ENCODE assay signal across 36 cellular contexts in the genomic region with DNA sequence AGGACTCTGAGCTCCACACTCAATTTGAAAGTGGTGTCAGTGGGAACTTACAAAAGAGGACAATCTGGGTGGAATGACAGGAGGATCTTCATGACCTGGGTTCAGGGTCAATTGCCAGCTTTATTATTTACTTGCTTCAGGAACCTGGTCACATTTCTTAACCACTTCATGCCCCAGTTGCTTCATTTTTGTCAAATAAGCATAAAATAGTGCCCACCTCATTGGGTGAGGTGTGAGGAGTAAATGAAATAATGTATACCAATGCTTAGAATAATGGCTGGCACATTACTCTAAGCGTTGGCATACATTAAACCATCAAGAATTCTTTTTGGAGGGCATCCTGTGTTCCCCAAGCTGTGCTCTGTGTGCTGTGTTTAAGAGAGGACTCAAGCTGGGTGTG. TPM values are rescaled to one million over a fixed set of nuclear protein-coding genes. Genes with fewer than 3 reads are reported as not detected.
"Had no signal": no experiment of that assay in that cellular context is flagged by ENCODE, and none has a peak within 500 bp of the region (broad histone marks: within the 10 kb centered on the region; RNA-seq: fewer than 3 reads in every experiment).

No MANE protein-coding gene starts in this region.

- H3K4me1 ChIP-seq: neural progenitor cell, psoas muscle, spleen, stomach, thyroid gland, tibial nerve, upper lobe of left lung, vagina had no signal

- H3K79me2 ChIP-seq: parathyroid adenoma had no signal

- H3K4me3 Mint-ChIP-seq: naive thymus-derived CD4-positive, alpha-beta T cell; natural killer cell; nephron; neural progenitor cell; stimulated activated memory B cell treated with anti-CD40 and anti-IgM and Interleukin-4, amounts not matched to agents 10 μg/mL and 1 μg/mL and 100 μg/mL, for 72 hours had no signal

- H3K4me3 ChIP-seq: neural progenitor cell, ovary, psoas muscle, skin epidermis, smooth muscle cell, spleen, stomach, thoracic aorta, thyroid gland, tibial nerve, upper lobe of left lung, vagina had no signal

- H3K9me3 ChIP-seq: ovary, psoas muscle, spleen, stomach, thoracic aorta, thyroid gland, tibial nerve, upper lobe of left lung, vagina had no signal

- H3K27ac ChIP-seq: neural progenitor cell, ovary, parathyroid adenoma, psoas muscle, skin epidermis, spleen, stomach, thoracic aorta, thyroid gland, tibial nerve, upper lobe of left lung, vagina had no signal

- H3K4me2 ChIP-seq: neural progenitor cell, smooth muscle cell had no signal

- H3K4me1 Mint-ChIP-seq: nephron; neural progenitor cell; stimulated activated memory B cell treated with anti-CD40 and anti-IgM and Interleukin-4, amounts not matched to agents 10 μg/mL and 1 μg/mL and 100 μg/mL, for 72 hours had no signal

- H3K9me3 Mint-ChIP-seq: natural killer cell; nephron; neural progenitor cell; stimulated activated memory B cell treated with anti-CD40 and anti-IgM and Interleukin-4, amounts not matched to agents 10 μg/mL and 1 μg/mL and 100 μg/mL, for 72 hours had no signal

- H3K36me3 Mint-ChIP-seq: naive thymus-derived CD4-positive, alpha-beta T cell; natural killer cell; neural progenitor cell; stimulated activated memory B cell treated with anti-CD40 and anti-IgM and Interleukin-4, amounts not matched to agents 10 μg/mL and 1 μg/mL and 100 μg/mL, for 72 hours had no signal

- H3K27me3 ChIP-seq: neural progenitor cell, ovary, thyroid gland, tibial nerve, upper lobe of left lung, vagina had no signal

- DNase-seq: naive thymus-derived CD4-positive, alpha-beta T cell; natural killer cell; occipital lobe; ovary; posterior cingulate gyrus; psoas muscle; right cardiac atrium; spleen; stimulated activated CD4-positive, alpha-beta T cell treated with anti-CD3 and anti-CD28 coated beads, Interleukin-12 subunit alpha, Interleukin-12 subunit beta, amount 100 ng/mL, for 4 hours; stimulated activated CD4-positive, alpha-beta T cell treated with anti-CD3 and anti-CD28 coated beads, Interleukin-1b, Interleukin-23, amount 100 ng/mL, for 48 hours; stimulated activated CD4-positive, alpha-beta T cell treated with anti-CD3 and anti-CD28 coated beads, Interleukin-4, amount 100 ng/mL, for 1 hour; stimulated activated CD4-positive, alpha-beta T cell treated with anti-CD3 and anti-CD28 coated beads, Interleukin-4, amount 100 ng/mL, for 4 hours; stimulated activated CD8-positive, alpha-beta memory T cell treated with anti-CD3 and anti-CD28 coated beads, Interleukin-4, amount 100 ng/mL, for 48 hours; stimulated activated naive CD4-positive, alpha-beta T cell; stimulated activated naive CD8-positive, alpha-beta T cell treated with anti-CD3 and anti-CD28 coated beads, Interleukin-15, Interleukin-2, amounts not matched to agents 100 U/mL and 50 U/mL, for 24 hours; stomach; thyroid gland; trophoblast cell; upper lobe of left lung had no signal

- FAIRE-seq: urothelium cell line had no signal

- H3K27me3 Mint-ChIP-seq: naive thymus-derived CD4-positive, alpha-beta T cell; progenitor cell of endocrine pancreas; stimulated activated memory B cell treated with anti-CD40 and anti-IgM and Interleukin-4, amounts not matched to agents 10 μg/mL and 1 μg/mL and 100 μg/mL, for 72 hours had no signal

- H3K36me3 ChIP-seq: neural progenitor cell, ovary, spleen, stomach, thoracic aorta, thyroid gland, tibial nerve, upper lobe of left lung, vagina had no signal

- H3K9ac ChIP-seq: neural progenitor cell, parathyroid adenoma had no signal

- H3K27ac Mint-ChIP-seq: naive thymus-derived CD4-positive, alpha-beta T cell; natural killer cell; nephron; neural progenitor cell; progenitor cell of endocrine pancreas; stimulated activated memory B cell treated with anti-CD40 and anti-IgM and Interleukin-4, amounts not matched to agents 10 μg/mL and 1 μg/mL and 100 μg/mL, for 72 hours had no signal

- H2AFZ ChIP-seq: neural progenitor cell, parathyroid adenoma had no signal

- ATAC-seq: naive thymus-derived CD4-positive, alpha-beta T cell; natural killer cell; psoas muscle; right cardiac atrium; sciatic nerve; stimulated activated memory B cell treated with anti-CD40 and anti-IgM and Interleukin-4, amounts not matched to agents 10 μg/mL and 1 μg/mL and 100 μg/mL, for 72 hours; stimulated activated naive CD8-positive, alpha-beta T cell treated with anti-CD3 and anti-CD28 coated beads, Interleukin-15, Interleukin-2, amounts not matched to agents 100 U/mL and 50 U/mL, for 24 hours had no signal

RNA-seq across cellular contexts. Expression of gene VGLL1, which starts 19.4 kb away (rescaled TPM):
- total RNA-seq: naive thymus-derived CD4-positive, alpha-beta T cell; natural killer cell; occipital lobe; osteoblast; psoas muscle; renal cortical epithelial cell; right cardiac atrium; sciatic nerve; spleen; subcutaneous adipose tissue; temporal lobe; thoracic aorta; thyroid gland; tibial nerve; vagina had no signal
- polyA plus RNA-seq: naive thymus-derived CD4-positive, alpha-beta T cell; neural cell; ovary; psoas muscle; right cardiac atrium; spleen had no signal
